1 cellular context compared by ENCODE assay signal in genomic region chr15:58465070-58465469, GRCh38.
TF ChIP-seq lines count a peak whose summit lies in the region.

No MANE protein-coding gene starts in this region.

TF ChIP-seq in HepG2, 621 proteins besides CTCF, POLR2A, EP300 and RAD21:
- TF ChIP-seq NONO (IDR thresholded peaks at IDR 0.05), result no peak
- no peak for TF ChIP-seq NONO (CRISPR knock-in tag; conservative IDR thresholded peaks at IDR 0.05)
- peak; percentile 50; the same call in 1 of the 2 replicates for TF ChIP-seq AHDC1 (CRISPR knock-in tag; IDR thresholded peaks at IDR 0.05; ENCODE audit: borderline replicate concordance)
- 0 out of 2 replicates have a peak, but pooled peaks have one; percentile 20 for TF ChIP-seq GATAD2A (CRISPR knock-in tag; IDR thresholded peaks at IDR 0.05)
- TF ChIP-seq POGZ (CRISPR knock-in tag; IDR thresholded peaks at IDR 0.05), result 0 out of 2 replicates have a peak, but pooled peaks have one; percentile 44
- peak; percentile 47 for TF ChIP-seq HNF4A (CRISPR knock-in tag; IDR thresholded peaks at IDR 0.05)
- no peak for TF ChIP-seq DZIP1 (CRISPR knock-in tag; IDR thresholded peaks at IDR 0.05)
- TF ChIP-seq GFI1 (CRISPR knock-in tag; IDR thresholded peaks at IDR 0.05; ENCODE audit: borderline replicate concordance), result peak; percentile 75
- TF ChIP-seq FOXA3 (CRISPR knock-in tag; IDR thresholded peaks at IDR 0.05), result 0 out of 2 replicates have a peak, but pooled peaks have one; percentile 14
- TF ChIP-seq CEBPB (IDR thresholded peaks at IDR 0.05; ENCODE audit: borderline replicate concordance, low read depth, low read length), result no peak
- TF ChIP-seq PAXIP1 (CRISPR knock-in tag; conservative IDR thresholded peaks at IDR 0.05), result peak; percentile 63
- 0 out of 2 replicates have a peak, but pooled peaks have one; percentile 27 for TF ChIP-seq MED1 (CRISPR knock-in tag; IDR thresholded peaks at IDR 0.05)
- TF ChIP-seq ETV5 (CRISPR knock-in tag; IDR thresholded peaks at IDR 0.05; ENCODE audit: borderline replicate concordance), result peak; percentile 43; the same call in 1 of the 2 replicates
- no peak for TF ChIP-seq ZNF17 (CRISPR knock-in tag; IDR thresholded peaks at IDR 0.05)
- no peak for TF ChIP-seq SSRP1 (CRISPR knock-in tag; IDR thresholded peaks at IDR 0.05)
